ENCODE assay signal across 15 cellular contexts in genomic region chr22:49519117-49519737, GRCh38.
DNase-seq lines count a peak whose midpoint lies in the region; ATAC-seq lines count a peak whose summit lies in the region.
"Had no signal": no experiment of that assay in that cellular context is flagged by ENCODE, and none has a peak within 500 bp of the region (broad histone marks: within the 10 kb centered on the region; RNA-seq: fewer than 3 reads in every experiment).

No MANE protein-coding gene starts in this region.

- no peaks in the 10 kb centered on the region for H3K4me1 Mint-ChIP-seq in activated CD4-positive, alpha-beta memory T cell treated with anti-CD3 and anti-CD28 coated beads, Interleukin-2, amount 10 ng/mL, durations not matched to agents 7 days and 5 days
- H3K4me1 Mint-ChIP-seq: CD8-positive, alpha-beta memory T cell had no signal

- no peak overlapping the region for H3K4me3 Mint-ChIP-seq in activated CD4-positive, alpha-beta memory T cell treated with anti-CD3 and anti-CD28 coated beads, Interleukin-2, amount 10 ng/mL, durations not matched to agents 7 days and 5 days
- H3K4me3 Mint-ChIP-seq: B cell; CD14-positive monocyte; CD8-positive, alpha-beta memory T cell had no signal

- H2BK15ac ChIP-seq in mesendoderm (replicated peaks; ENCODE audit: low read depth): no peak overlapping the region

- no peak for ATAC-seq in sciatic nerve
- ATAC-seq: HCT116 had no signal

- peaks cover 48 to 97% (median 86%) of the 10 kb centered on the region in 10 experiments for H3K4me1 ChIP-seq in BLaER1 treated with 17β-estradiol and CSF1 and Interleukin-3, amounts not matched to agents 10 nM and 100 nM
- no peaks in the 10 kb centered on the region for H3K4me1 ChIP-seq in mesendoderm (ENCODE audit: control insufficient read depth, low read depth, low read length)
- H3K4me1 ChIP-seq: Caco-2 had no signal

- H3K27ac ChIP-seq in BLaER1 treated with 17β-estradiol and CSF1 and Interleukin-3, amounts not matched to agents 10 nM and 100 nM: no peak overlapping the region
- no peak overlapping the region for H3K27ac ChIP-seq in mesendoderm (ENCODE audit: low read depth, low read length)

- DNase-seq in islet precursor cell: peak; percentile 42
- DNase-seq in mesenteric fat pad (ENCODE audit: low spot score): peak; percentile 45
- peak; percentile 49 for DNase-seq in sciatic nerve (ENCODE audit: low spot score)
- DNase-seq in activated CD4-positive, alpha-beta memory T cell treated with anti-CD3 and anti-CD28 coated beads, Interleukin-2, amount 10 ng/mL, durations not matched to agents 7 days and 5 days: no peak
- no peak for DNase-seq in mesendoderm
- no peak for DNase-seq in activated CD4-positive, alpha-beta T cell treated with anti-CD3 and anti-CD28 coated beads for 1 hour
- DNase-seq: Caco-2; CD8-positive, alpha-beta memory T cell; DND-41; GDM1; IMR-90 had no signal

- POLR2A ChIA-PET in activated CD4-positive, alpha-beta memory T cell treated with anti-CD3 and anti-CD28 coated beads, Interleukin-2, amount 10 ng/mL, durations not matched to agents 7 days and 5 days (lab: Charles Lee): no interaction called here

- no peaks in the 10 kb centered on the region for H3K27me3 Mint-ChIP-seq in activated CD4-positive, alpha-beta memory T cell treated with anti-CD3 and anti-CD28 coated beads, Interleukin-2, amount 10 ng/mL, durations not matched to agents 7 days and 5 days
- H3K27me3 Mint-ChIP-seq: B cell had no signal

- H4K5ac ChIP-seq in mesendoderm (ENCODE audit: low read length): no peak overlapping the region

- no peak overlapping the region for H3K18ac ChIP-seq in mesendoderm (ENCODE audit: low read length)

- H3K27me3 ChIP-seq in BLaER1 treated with 17β-estradiol and CSF1 and Interleukin-3, amounts not matched to agents 10 nM and 100 nM: peaks cover 0 to 21% (median 0%) of the 10 kb centered on the region in 11 experiments; a peak in 4 of 22 replicates
- no peaks in the 10 kb centered on the region for H3K27me3 ChIP-seq in mesendoderm (ENCODE audit: insufficient read depth, low read length, poor library complexity)

- peaks cover 0 to 13% (median 6%) of the 10 kb centered on the region in 11 experiments; a peak in 12 of 22 replicates for H3K9me3 ChIP-seq in BLaER1 treated with 17β-estradiol and CSF1 and Interleukin-3, amounts not matched to agents 10 nM and 100 nM (replicated peaks in 1 of 11)
- H3K9me3 ChIP-seq: Caco-2 had no signal

- H2BK120ac ChIP-seq in mesendoderm (ENCODE audit: low read depth, low read length): no peak overlapping the region

- H3K56ac ChIP-seq in mesendoderm (ENCODE audit: low read length): no peak overlapping the region

- no peaks in the 10 kb centered on the region for H3K79me1 ChIP-seq in mesendoderm (ENCODE audit: low read length)

- H3K36me3 ChIP-seq in BLaER1 treated with 17β-estradiol and CSF1 and Interleukin-3, amounts not matched to agents 10 nM and 100 nM: no peaks in the 10 kb centered on the region
- no peaks in the 10 kb centered on the region for H3K36me3 ChIP-seq in mesendoderm (ENCODE audit: control insufficient read depth, insufficient read depth, low read length)

- H3K23ac ChIP-seq in mesendoderm (ENCODE audit: low read length): no peak overlapping the region

- H3K4ac ChIP-seq in mesendoderm (ENCODE audit: low read depth, low read length): no peak overlapping the region

- CTCF ChIA-PET in activated CD4-positive, alpha-beta memory T cell treated with anti-CD3 and anti-CD28 coated beads, Interleukin-2, amount 10 ng/mL, durations not matched to agents 7 days and 5 days (lab: Charles Lee): no interaction called here

- H3K27ac Mint-ChIP-seq in activated CD4-positive, alpha-beta memory T cell treated with anti-CD3 and anti-CD28 coated beads, Interleukin-2, amount 10 ng/mL, durations not matched to agents 7 days and 5 days: no peak overlapping the region
- H3K27ac Mint-ChIP-seq: B cell, CD14-positive monocyte had no signal

- H3K4me3 ChIP-seq in BLaER1 treated with 17β-estradiol and CSF1 and Interleukin-3, amounts not matched to agents 10 nM and 100 nM: no peak overlapping the region
- H3K4me3 ChIP-seq in mesendoderm (ENCODE audit: low read length): no peak overlapping the region

- H4K8ac ChIP-seq in mesendoderm (ENCODE audit: low read depth, low read length): no peak overlapping the region

- H3K9me3 Mint-ChIP-seq in activated CD4-positive, alpha-beta memory T cell treated with anti-CD3 and anti-CD28 coated beads, Interleukin-2, amount 10 ng/mL, durations not matched to agents 7 days and 5 days: no peaks in the 10 kb centered on the region
- H3K9me3 Mint-ChIP-seq: CD8-positive, alpha-beta memory T cell had no signal

- no peaks in the 10 kb centered on the region for H3K79me2 ChIP-seq in mesendoderm (ENCODE audit: control insufficient read depth, insufficient read depth, low read length)

- H4K20me1 ChIP-seq in BLaER1 treated with 17β-estradiol and CSF1 and Interleukin-3, amounts not matched to agents 10 nM and 100 nM: peaks cover 0 to 31% (median 0%) of the 10 kb centered on the region in 11 experiments; a peak in 3 of 22 replicates

- intact Hi-C loops in sciatic nerve (cut with DNase I): no loop called here

- peak overlapping the region in 9 of 11 experiments; percentile 75 to 91 (median 87); a peak in 18 of 22 replicates for H3K4me2 ChIP-seq in BLaER1 treated with 17β-estradiol and CSF1 and Interleukin-3, amounts not matched to agents 10 nM and 100 nM
- H3K4me2 ChIP-seq in mesendoderm (ENCODE audit: low read length): no peak overlapping the region

- 0 out of 22 replicates have a peak overlapping the region, but pooled peaks of 1 of the 11 experiments have one; percentile 0 for H3K9ac ChIP-seq in BLaER1 treated with 17β-estradiol and CSF1 and Interleukin-3, amounts not matched to agents 10 nM and 100 nM
- H3K9ac ChIP-seq in mesendoderm (ENCODE audit: low read length): no peak overlapping the region

- WGBS in mesendoderm (ENCODE audit: extremely low coverage, insufficient coverage, low lambda C conversion rate): no CpG with 5 or more reads among the region's 18 CpGs

- no peak overlapping the region for H2BK5ac ChIP-seq in mesendoderm (ENCODE audit: low read length)

- H2AK5ac ChIP-seq in mesendoderm (ENCODE audit: low read length): no peak overlapping the region

- H3K36me3 Mint-ChIP-seq in activated CD4-positive, alpha-beta memory T cell treated with anti-CD3 and anti-CD28 coated beads, Interleukin-2, amount 10 ng/mL, durations not matched to agents 7 days and 5 days (ENCODE audit: low read depth): no peaks in the 10 kb centered on the region

Comparison
In these comparisons a context has a peak if more than half of its experiments do, and no peak if none do; other contexts are left out.
1. DNase-seq: peak in islet precursor cell (single experiment), mesenteric fat pad (single experiment) and sciatic nerve (single experiment); none in activated CD4-positive, alpha-beta memory T cell treated with anti-CD3 and anti-CD28 coated beads, Interleukin-2, amount 10 ng/mL, durations not matched to agents 7 days and 5 days (single experiment), mesendoderm (single experiment) and activated CD4-positive, alpha-beta T cell treated with anti-CD3 and anti-CD28 coated beads for 1 hour (single experiment).